ENCODE assay signal across 8 cellular contexts in genomic region chr1:7902478-7903084, GRCh38. TPM values are rescaled to one million over a fixed set of nuclear protein-coding genes. Genes with fewer than 3 reads are reported as not detected.
DNase-seq lines count a peak whose midpoint lies in the region; ATAC-seq and TF ChIP-seq lines count a peak whose summit lies in the region.

No MANE protein-coding gene starts in this region.

- DNase-seq in A172 (ENCODE audit: low spot score) (peak; percentile 67), GM19240 (ENCODE audit: insufficient read length, low spot score) (peak; percentile 44), NCI-H2196 treated with DMSO at 0.1 percent for 48 hours (lab: John Stamatoyannopoulos, UW; ENCODE audit: unreplicated experiment) (peak; percentile 62), WTC11 (ENCODE audit: low spot score) (peak; percentile 79), cardiac fibroblast (ENCODE audit: low read depth in 2 of 2) (peak; percentile 77 to 86), islet precursor cell (peak; percentile 78)
- peak; percentile 45 to 48 for DNase-seq in stimulated activated CD4-positive, alpha-beta T cell treated with anti-CD3 and anti-CD28 coated beads, Interleukin-15, amount 100 ng/mL, for 48 hours (ENCODE audit: low read depth in 2 of 2)

- no peak overlapping the region for H3K4me3 ChIP-seq in cardiac fibroblast (replicated peaks in 1 of 2; ENCODE audit: low read depth in 2 of 2, low read length in 2 of 2)

- ATAC-seq in WTC11 (peak; percentile 96), HG03520 (IDR thresholded peaks at IDR 0.05; ENCODE audit: unreplicated experiment) (no peak)

- H3K36me3 Mint-ChIP-seq in WTC11, result no peaks in the 10 kb centered on the region

- POLR2A ChIA-PET in WTC11 (lab: Charles Lee), result no interaction called here

- TF ChIP-seq CTCF in WTC11 (IDR thresholded peaks at IDR 0.05) (peak; percentile 62), cardiac fibroblast (IDR thresholded peaks at IDR 0.05; ENCODE audit: low read depth, low read length) (peak; percentile 72)

- H3K27me3 Mint-ChIP-seq in WTC11 (ENCODE audit: low read depth), result no peaks in the 10 kb centered on the region

- no peaks in the 10 kb centered on the region for H3K9me3 Mint-ChIP-seq in WTC11

- no peak overlapping the region for H3K27ac Mint-ChIP-seq in WTC11

- no peaks in the 10 kb centered on the region for H3K4me1 Mint-ChIP-seq in WTC11

- CTCF ChIA-PET in WTC11 (lab: Charles Lee), result interaction anchor here (0.6 to 1.6 kb wide), 3 partner anchors 52 to 234 kb away, joined by 3 to 5 read pairs (median 3); no protein-coding TSS in a partner anchor

- peak overlapping the region; percentile 44 for H3K4me3 Mint-ChIP-seq in WTC11

TF ChIP-seq in WTC11, 78 proteins besides CTCF, POLR2A, EP300 and RAD21:
- no peak for TF ChIP-seq ERG (CRISPR knock-in tag; IDR thresholded peaks at IDR 0.05)
- no peak for TF ChIP-seq TEAD1 (CRISPR knock-in tag; IDR thresholded peaks at IDR 0.05)
- TF ChIP-seq GTF2I (CRISPR knock-in tag; conservative IDR thresholded peaks at IDR 0.05), result 0 out of 2 replicates have a peak, but pooled peaks have one; percentile 78
- TF ChIP-seq ZNF121 (CRISPR knock-in tag; IDR thresholded peaks at IDR 0.05), result peak; percentile 49; the same call in 1 of the 2 replicates
TF ChIP-seq in WTC11: peak in this region for 2.

RNA-seq across cellular contexts. Expression of gene TNFRSF9, which starts 38.1 kb away (rescaled TPM):
- total RNA-seq in A172 (2014; rRNA removed; shearing (Covaris generic)), result 0.95 and 2.2 TPM in 2 replicates
- total RNA-seq in WTC11 (2021), result 0.11 to 0.14 TPM in 2 of 3 replicates, not detected in the other

RNA-seq across cellular contexts. Expression of gene UTS2, which starts 49.7 kb away (rescaled TPM):
- not detected in 2 replicates for total RNA-seq in A172 (2014; rRNA removed; shearing (Covaris generic))
- not detected in 3 replicates for total RNA-seq in WTC11 (2021)

RNA-seq across cellular contexts. Expression of gene PARK7, which starts 58.9 kb away (rescaled TPM):
- total RNA-seq in A172 (2014; rRNA removed; shearing (Covaris generic)), result 242 and 359 TPM in 2 replicates
- 337 to 343 TPM (median 340 TPM) in 3 replicates for total RNA-seq in WTC11 (2021)
